16 cellular contexts compared by ENCODE assay signal in the genomic region with DNA sequence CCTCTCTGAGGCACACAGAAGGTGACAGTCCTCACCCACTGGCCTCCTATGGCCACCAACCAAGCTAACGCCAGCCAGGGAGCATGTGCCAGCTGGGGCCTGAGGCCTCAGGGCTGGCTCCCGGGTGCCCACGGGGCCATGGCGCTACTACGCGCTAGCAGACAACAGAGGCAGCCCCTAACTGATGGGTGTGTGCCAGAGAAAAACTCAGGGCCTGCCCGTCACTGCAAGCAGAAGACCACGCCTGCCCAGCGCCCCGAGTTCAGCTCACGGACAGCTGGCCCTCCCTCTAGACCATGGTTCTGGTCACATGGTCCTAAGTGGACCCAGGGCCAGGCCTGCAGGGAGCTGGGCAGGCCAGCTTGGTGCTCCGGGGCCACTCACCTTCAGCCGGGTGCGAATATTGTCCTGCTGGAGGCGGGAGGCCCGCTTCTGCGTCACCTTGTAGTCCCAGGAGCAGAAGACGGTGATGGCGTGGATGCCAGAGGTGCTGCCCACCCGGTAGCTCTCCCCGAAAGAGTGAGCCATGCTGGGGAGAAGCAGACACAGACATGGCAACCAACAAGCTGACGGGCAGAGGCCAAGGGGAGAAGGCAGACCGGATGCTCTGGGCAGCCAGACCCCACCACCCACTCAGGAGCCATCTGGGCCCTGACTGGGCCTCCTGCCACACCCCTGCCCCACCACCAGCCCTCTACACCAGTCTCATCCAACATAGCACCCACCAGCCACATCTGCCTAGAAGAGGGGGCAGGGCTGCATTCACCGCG. TPM values are rescaled to one million over a fixed set of nuclear protein-coding genes. Genes with fewer than 3 reads are reported as not detected.
A peak's percentile ranks its signal among the peaks of the same experiment; 100 is the strongest.
DNase-seq lines count a peak whose midpoint lies in the region; ATAC-seq and TF ChIP-seq lines count a peak whose summit lies in the region.
"Had no signal": no experiment of that assay in that cellular context is flagged by ENCODE, and none has a peak within 500 bp of the region (broad histone marks: within the 10 kb centered on the region; RNA-seq: fewer than 3 reads in every experiment).

No MANE protein-coding gene starts in this region.

- no peak for TF ChIP-seq CTCF in GM10248 (IDR thresholded peaks at IDR 0.05; ENCODE audit: control extremely low read depth, extremely low read depth, low read depth, missing control alignments)

- H3K27me3 ChIP-seq in H7 (ENCODE audit: control insufficient read depth, insufficient read depth, low read length), result no peaks in the 10 kb centered on the region
- H3K27me3 ChIP-seq: esophagus squamous epithelium had no signal

- peak; percentile 44 for DNase-seq in activated T-cell treated with anti-CD3 and anti-CD28 coated beads, Interleukin-2, amount 50 U/mL, for 24 hours
- no peak for DNase-seq in activated T-cell treated with anti-CD3 and anti-CD28 coated beads, Interleukin-2, amount 50 U/mL, for 1 hour
- DNase-seq in H7 (peak; percentile 39), GM10248 (ENCODE audit: extremely low spot score) (no peak), NOMO-1 (lab: John Stamatoyannopoulos, UW; ENCODE audit: unreplicated experiment in 2 of 2) (no peak), HUDEP-2 (lab: John Stamatoyannopoulos, UW; ENCODE audit: unreplicated experiment in 76 of 76) (no peak)
- no peak for DNase-seq in activated T-helper 2 cell treated with anti-CD3 and anti-CD28 coated beads, Interferon-gamma antibody, Interleukin-2, Interleukin-4, amounts not matched to agents 10 μg/mL and 5 μg/mL and 100 μg/mL, durations not matched to agents 14 hours and 24 hours and 36 hours (ENCODE audit: low spot score)
- no peak for DNase-seq in natural killer cell treated with Interleukin-12 subunit alpha and Interleukin-12 subunit beta and Interleukin-15 and Interleukin-18, amount 100 ng/mL, for 72 hours (ENCODE audit: low spot score)
- DNase-seq: esophagus squamous epithelium, NCI-H1092, NCI-H510A had no signal

- peaks cover 74% of the 10 kb centered on the region for H3K4me1 Mint-ChIP-seq in activated T-cell treated with anti-CD3 and anti-CD28 coated beads, Interleukin-2, amount 50 U/mL, for 24 hours (ENCODE audit: low read depth)
- H3K4me1 Mint-ChIP-seq in activated T-helper 2 cell treated with anti-CD3 and anti-CD28 coated beads, Interferon-gamma antibody, Interleukin-2, Interleukin-4, amounts not matched to agents 10 μg/mL and 5 μg/mL and 100 μg/mL, durations not matched to agents 14 hours and 24 hours and 36 hours (ENCODE audit: low read depth), result peaks cover 48% of the 10 kb centered on the region
- peaks cover 40 to 51% of the 10 kb centered on the region in 2 donors for H3K4me1 Mint-ChIP-seq in natural killer cell treated with Interleukin-12 subunit alpha and Interleukin-12 subunit beta and Interleukin-15 and Interleukin-18, amount 100 ng/mL, for 72 hours (ENCODE audit: low read depth in 2 of 2)

- intact Hi-C loops in activated T-helper 2 cell treated with anti-CD3 and anti-CD28 coated beads, Interferon-gamma antibody, Interleukin-2, Interleukin-4, amounts not matched to agents 10 μg/mL and 5 μg/mL and 100 μg/mL, durations not matched to agents 14 hours and 24 hours and 36 hours (cut with micrococcal nuclease), result loop anchor here (10.0 kb wide), 2 partner anchors 668 to 1388 kb away; a partner anchor contains a TSS

- H3K36me3 ChIP-seq in H7 (replicated peaks; ENCODE audit: control insufficient read depth, insufficient read depth, low read length), result peaks cover 10% of the 10 kb centered on the region

- H3K4me3 Mint-ChIP-seq in activated T-cell treated with anti-CD3 and anti-CD28 coated beads, Interleukin-2, amount 50 U/mL, for 24 hours, result peak overlapping the region; percentile 78
- peak overlapping the region; percentile 80 for H3K4me3 Mint-ChIP-seq in activated T-helper 2 cell treated with anti-CD3 and anti-CD28 coated beads, Interferon-gamma antibody, Interleukin-2, Interleukin-4, amounts not matched to agents 10 μg/mL and 5 μg/mL and 100 μg/mL, durations not matched to agents 14 hours and 24 hours and 36 hours (ENCODE audit: low read depth)
- H3K4me3 Mint-ChIP-seq in natural killer cell treated with Interleukin-12 subunit alpha and Interleukin-12 subunit beta and Interleukin-15 and Interleukin-18, amount 100 ng/mL, for 72 hours, result peak overlapping the region; percentile 88
- H3K4me3 Mint-ChIP-seq: H9 had no signal

- POLR2A ChIA-PET in GM10248 (lab: Yijun Ruan, JAX), result no interaction called here

- H3K36me3 Mint-ChIP-seq in activated T-cell treated with anti-CD3 and anti-CD28 coated beads, Interleukin-2, amount 50 U/mL, for 24 hours (ENCODE audit: low read depth), result peaks cover 69% of the 10 kb centered on the region
- peaks cover 63% of the 10 kb centered on the region for H3K36me3 Mint-ChIP-seq in activated T-helper 2 cell treated with anti-CD3 and anti-CD28 coated beads, Interferon-gamma antibody, Interleukin-2, Interleukin-4, amounts not matched to agents 10 μg/mL and 5 μg/mL and 100 μg/mL, durations not matched to agents 14 hours and 24 hours and 36 hours (ENCODE audit: low read depth)
- H3K36me3 Mint-ChIP-seq in natural killer cell treated with Interleukin-12 subunit alpha and Interleukin-12 subunit beta and Interleukin-15 and Interleukin-18, amount 100 ng/mL, for 72 hours, result peaks cover 7% of the 10 kb centered on the region

- H3K27me3 Mint-ChIP-seq in activated T-cell treated with anti-CD3 and anti-CD28 coated beads, Interleukin-2, amount 50 U/mL, for 24 hours, result no peaks in the 10 kb centered on the region
- no peaks in the 10 kb centered on the region for H3K27me3 Mint-ChIP-seq in activated T-helper 2 cell treated with anti-CD3 and anti-CD28 coated beads, Interferon-gamma antibody, Interleukin-2, Interleukin-4, amounts not matched to agents 10 μg/mL and 5 μg/mL and 100 μg/mL, durations not matched to agents 14 hours and 24 hours and 36 hours (ENCODE audit: low read depth)
- H3K27me3 Mint-ChIP-seq in natural killer cell treated with Interleukin-12 subunit alpha and Interleukin-12 subunit beta and Interleukin-15 and Interleukin-18, amount 100 ng/mL, for 72 hours, result no peaks in the 10 kb centered on the region

- peak overlapping the region; percentile 87 for H3K27ac Mint-ChIP-seq in activated T-cell treated with anti-CD3 and anti-CD28 coated beads, Interleukin-2, amount 50 U/mL, for 24 hours
- H3K27ac Mint-ChIP-seq in activated T-helper 2 cell treated with anti-CD3 and anti-CD28 coated beads, Interferon-gamma antibody, Interleukin-2, Interleukin-4, amounts not matched to agents 10 μg/mL and 5 μg/mL and 100 μg/mL, durations not matched to agents 14 hours and 24 hours and 36 hours, result peak overlapping the region; percentile 58
- H3K27ac Mint-ChIP-seq in natural killer cell treated with Interleukin-12 subunit alpha and Interleukin-12 subunit beta and Interleukin-15 and Interleukin-18, amount 100 ng/mL, for 72 hours, result peak overlapping the region; percentile 83 to 89
- H3K27ac Mint-ChIP-seq: H9 had no signal

- CTCF ChIA-PET in GM10248 (lab: Yijun Ruan, JAX), result interaction anchor here (1.4 kb wide), 1 partner anchor 52 kb away, joined by 5 read pairs; no protein-coding TSS in a partner anchor

- ATAC-seq in natural killer cell treated with Interleukin-12 subunit alpha and Interleukin-12 subunit beta and Interleukin-15 and Interleukin-18, amount 100 ng/mL, for 72 hours, result peak in 1 of 2 donors; percentile 14

- H3K9me3 Mint-ChIP-seq in activated T-cell treated with anti-CD3 and anti-CD28 coated beads, Interleukin-2, amount 50 U/mL, for 24 hours, result no peaks in the 10 kb centered on the region
- no peaks in the 10 kb centered on the region for H3K9me3 Mint-ChIP-seq in activated T-helper 2 cell treated with anti-CD3 and anti-CD28 coated beads, Interferon-gamma antibody, Interleukin-2, Interleukin-4, amounts not matched to agents 10 μg/mL and 5 μg/mL and 100 μg/mL, durations not matched to agents 14 hours and 24 hours and 36 hours
- no peaks in the 10 kb centered on the region for H3K9me3 Mint-ChIP-seq in natural killer cell treated with Interleukin-12 subunit alpha and Interleukin-12 subunit beta and Interleukin-15 and Interleukin-18, amount 100 ng/mL, for 72 hours
- H3K9me3 Mint-ChIP-seq: H9 had no signal

- no peak overlapping the region for H3K4me3 ChIP-seq in H7 (ENCODE audit: insufficient read depth, low read depth, low read length)
- H3K4me3 ChIP-seq: lung had no signal

RNA-seq across cellular contexts. Expression of a gene that starts 6.1 kb away (rescaled TPM):
- total RNA-seq in H7 (2014; rRNA removed; shearing (Covaris generic)), result 77.1 and 82.2 TPM in 2 replicates
- total RNA-seq in activated T-helper 2 cell treated with anti-CD3 and anti-CD28 coated beads, Interferon-gamma antibody, Interleukin-2, Interleukin-4, amounts not matched to agents 10 μg/mL and 5 μg/mL and 100 μg/mL, durations not matched to agents 14 hours and 24 hours and 36 hours, result 240 and 241 TPM in 2 replicates
- total RNA-seq in natural killer cell treated with Interleukin-12 subunit alpha and Interleukin-12 subunit beta and Interleukin-15 and Interleukin-18, amount 100 ng/mL, for 72 hours, result 100 to 1,000 TPM; 282 to 351 TPM
- total RNA-seq: RPMI7951 had no signal

RNA-seq across cellular contexts. Expression of a gene that starts 8.2 kb away (rescaled TPM):
- 0.67 and 3.3 TPM in 2 replicates for total RNA-seq in H7 (2014; rRNA removed; shearing (Covaris generic))
- 196 and 208 TPM in 2 replicates for total RNA-seq in activated T-helper 2 cell treated with anti-CD3 and anti-CD28 coated beads, Interferon-gamma antibody, Interleukin-2, Interleukin-4, amounts not matched to agents 10 μg/mL and 5 μg/mL and 100 μg/mL, durations not matched to agents 14 hours and 24 hours and 36 hours
- 100 to 1,000 TPM in 1 of 2 donors, 10 to 100 TPM in 1; 87.1 to 209 TPM for total RNA-seq in natural killer cell treated with Interleukin-12 subunit alpha and Interleukin-12 subunit beta and Interleukin-15 and Interleukin-18, amount 100 ng/mL, for 72 hours
- total RNA-seq: RPMI7951 had no signal

RNA-seq across cellular contexts. Expression of a gene that starts 23.8 kb away (rescaled TPM):
- not detected in 2 replicates for total RNA-seq in H7 (2014; rRNA removed; shearing (Covaris generic))
- not detected in 2 replicates for total RNA-seq in activated T-helper 2 cell treated with anti-CD3 and anti-CD28 coated beads, Interferon-gamma antibody, Interleukin-2, Interleukin-4, amounts not matched to agents 10 μg/mL and 5 μg/mL and 100 μg/mL, durations not matched to agents 14 hours and 24 hours and 36 hours
- total RNA-seq in natural killer cell treated with Interleukin-12 subunit alpha and Interleukin-12 subunit beta and Interleukin-15 and Interleukin-18, amount 100 ng/mL, for 72 hours, result not detected
- total RNA-seq: chondrocyte, H9, osteocyte, RPMI7951 had no signal

RNA-seq across cellular contexts. Expression of a gene that starts 46.0 kb away (rescaled TPM):
- 24.4 and 24.5 TPM in 2 replicates for total RNA-seq in H7 (2014; rRNA removed; shearing (Covaris generic))
- 92.5 and 92.9 TPM in 2 replicates for total RNA-seq in activated T-helper 2 cell treated with anti-CD3 and anti-CD28 coated beads, Interferon-gamma antibody, Interleukin-2, Interleukin-4, amounts not matched to agents 10 μg/mL and 5 μg/mL and 100 μg/mL, durations not matched to agents 14 hours and 24 hours and 36 hours
- 100 to 1,000 TPM in 1 of 2 donors, 10 to 100 TPM in 1; 84.9 to 120 TPM for total RNA-seq in natural killer cell treated with Interleukin-12 subunit alpha and Interleukin-12 subunit beta and Interleukin-15 and Interleukin-18, amount 100 ng/mL, for 72 hours

Comparison
In these comparisons a context has a peak if more than half of its experiments do, and no peak if none do; other contexts are left out.
1. DNase-seq: peak in activated T-cell treated with anti-CD3 and anti-CD28 coated beads, Interleukin-2, amount 50 U/mL, for 24 hours (single experiment) and H7 (single experiment); none in activated T-cell treated with anti-CD3 and anti-CD28 coated beads, Interleukin-2, amount 50 U/mL, for 1 hour (single experiment), activated T-helper 2 cell treated with anti-CD3 and anti-CD28 coated beads, Interferon-gamma antibody, Interleukin-2, Interleukin-4, amounts not matched to agents 10 μg/mL and 5 μg/mL and 100 μg/mL, durations not matched to agents 14 hours and 24 hours and 36 hours (single experiment), natural killer cell treated with Interleukin-12 subunit alpha and Interleukin-12 subunit beta and Interleukin-15 and Interleukin-18, amount 100 ng/mL, for 72 hours (single experiment), GM10248 (single experiment), NOMO-1 (0 of 2) and HUDEP-2 (0 of 76).
2. RNA of a gene that starts 8.2 kb away (total RNA-seq): 87.1 to 209 TPM in natural killer cell treated with Interleukin-12 subunit alpha and Interleukin-12 subunit beta and Interleukin-15 and Interleukin-18, amount 100 ng/mL, for 72 hours and 196 to 208 TPM in activated T-helper 2 cell treated with anti-CD3 and anti-CD28 coated beads, Interferon-gamma antibody, Interleukin-2, Interleukin-4, amounts not matched to agents 10 μg/mL and 5 μg/mL and 100 μg/mL, durations not matched to agents 14 hours and 24 hours and 36 hours; 0.67 to 3.3 TPM in H7; every median in the first group is over 10 times any median in the second.
3. Peak in every context shown above with its lines, with median percentiles within 50 percentile points of each other: H3K27ac Mint-ChIP-seq and H3K4me3 Mint-ChIP-seq.